Comparison of ENCODE assay signal across 9 cellular contexts in genomic region chr5:149074080-149074479, GRCh38. TPM values are rescaled to one million over a fixed set of nuclear protein-coding genes. Genes with fewer than 3 reads are reported as not detected.
DNase-seq lines count a peak whose midpoint lies in the region; ATAC-seq and TF ChIP-seq lines count a peak whose summit lies in the region.
"Not testable (repeated sequence)": the region's sequence is repeated elsewhere in the genome, so short reads cannot be mapped to it uniquely, and the experiment has no call there.
"Had no signal": no experiment of that assay in that cellular context is flagged by ENCODE, and none has a peak within 500 bp of the region (broad histone marks: within the 10 kb centered on the region; RNA-seq: fewer than 3 reads in every experiment).

No MANE protein-coding gene starts in this region.

- H3K36me3 Mint-ChIP-seq in type B pancreatic cell: not testable (repeated sequence)

- TF ChIP-seq CTCF in body of pancreas (IDR thresholded peaks at IDR 0.05); left lung (IDR thresholded peaks at IDR 0.05); type B pancreatic cell (conservative IDR thresholded peaks at IDR 0.05): not testable (repeated sequence)

- in situ Hi-C loops in KBM-7 (cut with MboI; ENCODE audit: low pct_unique_long_range_greater_than_20kb, low sequenced_read_pairs): not testable (repeated sequence)

- peak overlapping the region; percentile 98 for H3K27ac Mint-ChIP-seq in type B pancreatic cell

- not testable (repeated sequence) for H3K27me3 Mint-ChIP-seq in type B pancreatic cell

- ATAC-seq in body of pancreas (peak; percentile 47), esophagus mucosa (peak; percentile 96), left lung (peak; percentile 55)

- H3K9me3 ChIP-seq in body of pancreas, left lung: not testable (repeated sequence)

- H3K4me3 ChIP-seq in body of pancreas, left lung: not testable (repeated sequence)

- not testable (repeated sequence) for H3K4me1 Mint-ChIP-seq in type B pancreatic cell (ENCODE audit: unreplicated experiment)

- H3K4me1 ChIP-seq in body of pancreas, left lung: not testable (repeated sequence)

- peaks cover 12% of the 10 kb centered on the region for H3K9me3 Mint-ChIP-seq in type B pancreatic cell

- H3K36me3 ChIP-seq in body of pancreas (replicated peaks in 1 of 2; ENCODE audit: insufficient read depth in 1 of 2, low read depth in 2 of 2); left lung: not testable (repeated sequence)

- peak overlapping the region; percentile 67 for H3K4me3 Mint-ChIP-seq in type B pancreatic cell

- H3K27me3 ChIP-seq in body of pancreas, left lung: not testable (repeated sequence)

- not testable (repeated sequence) for TF ChIP-seq POLR2A in body of pancreas (IDR thresholded peaks at IDR 0.05)

- intact Hi-C loops in body of pancreas (cut with DNase I); left lung (cut with DNase I): not testable (repeated sequence)

- H3K27ac ChIP-seq in body of pancreas, left lung: not testable (repeated sequence)

- DNase-seq in KBM-7 (peak; percentile 29), NOMO-1 treated with DMSO at 0.1 percent for 48 hours (lab: John Stamatoyannopoulos, UW; ENCODE audit: unreplicated experiment) (peak; percentile 35), body of pancreas (peak in 1 of 4 donors; percentile 9), renal cortical epithelial cell (ENCODE audit: low read depth) (peak; percentile 25)
- DNase-seq in left lung; type B pancreatic cell (ENCODE audit: extremely low spot score, unreplicated experiment): not testable (repeated sequence)

RNA-seq across cellular contexts. Expression of gene SH3TC2, which starts 11.2 kb away (rescaled TPM):
- total RNA-seq in body of pancreas: 1 to 10 TPM in 1 of 2 donors, under 1 TPM in 1; 0.33 to 8.6 TPM
- 3.4 TPM for total RNA-seq in esophagus mucosa
- total RNA-seq in left lung: 1 to 10 TPM; 1.0 to 1.2 TPM
- 6.4 and 13.9 TPM in 2 replicates for total RNA-seq in renal cortical epithelial cell
- 8.6 and 14.7 TPM in 2 replicates for total RNA-seq in type B pancreatic cell (ENCODE audit: low replicate concordance)
- total RNA-seq: CD4-positive, alpha-beta T cell; GM12878 had no signal
